8 cellular contexts compared by ENCODE assay signal in genomic region chr7:134780166-134780853, GRCh38. TPM values are rescaled to one million over a fixed set of nuclear protein-coding genes. Genes with fewer than 3 reads are reported as not detected.
A peak's percentile ranks its signal among the peaks of the same experiment; 100 is the strongest.
DNase-seq lines count a peak whose midpoint lies in the region; ATAC-seq and TF ChIP-seq lines count a peak whose summit lies in the region.
"Had no signal": no experiment of that assay in that cellular context is flagged by ENCODE, and none has a peak within 500 bp of the region (broad histone marks: within the 10 kb centered on the region; RNA-seq: fewer than 3 reads in every experiment).

No MANE protein-coding gene starts in this region.

- intact Hi-C loops in esophagus squamous epithelium (cut with DNase I): no loop called here
- intact Hi-C loops in uterus (cut with DNase I; ENCODE audit: low total_unique reads): no loop called here

- no peak for ATAC-seq in HG02763 (IDR thresholded peaks at IDR 0.05; ENCODE audit: unreplicated experiment)

- H3K4me3 ChIP-seq in SJCRH30 (peak overlapping the region; percentile 59), esophagus squamous epithelium (peak overlapping the region; percentile 30 to 64 (median 54)), muscle layer of colon (ENCODE audit: low read depth in 1 of 2, low read length in 2 of 2) (peak overlapping the region; percentile 75 to 82), uterus (peak overlapping the region; percentile 63 to 78)

- TF ChIP-seq CTCF in esophagus squamous epithelium (IDR thresholded peaks at IDR 0.05) (no peak), uterus (IDR thresholded peaks at IDR 0.05) (no peak)

- peaks cover 10% of the 10 kb centered on the region; the same call in 1 of the 2 replicates for H3K4me1 ChIP-seq in SJCRH30
- peaks cover 4 to 39% (median 6%) of the 10 kb centered on the region in 3 donors for H3K4me1 ChIP-seq in esophagus squamous epithelium
- peaks cover 32% of the 10 kb centered on the region for H3K4me1 ChIP-seq in muscle layer of colon (ENCODE audit: insufficient read depth, low read length)
- peaks cover 0 to 5% of the 10 kb centered on the region in 2 donors for H3K4me1 ChIP-seq in uterus

- H3K9ac ChIP-seq in muscle layer of colon (ENCODE audit: low read length): peak overlapping the region; percentile 88

- H3K36me3 ChIP-seq in SJCRH30: no peaks in the 10 kb centered on the region
- H3K36me3 ChIP-seq in esophagus squamous epithelium: no peaks in the 10 kb centered on the region
- peaks cover 8% of the 10 kb centered on the region for H3K36me3 ChIP-seq in muscle layer of colon (ENCODE audit: insufficient read depth, low read length)
- H3K36me3 ChIP-seq in uterus: no peaks in the 10 kb centered on the region

- TF ChIP-seq POLR2A in esophagus squamous epithelium (IDR thresholded peaks at IDR 0.05) (peak in 1 of 4 donors; percentile 8), uterus (IDR thresholded peaks at IDR 0.05) (peak in 1 of 2 donors; percentile 20)

- WGBS in esophagus squamous epithelium, 2 donors: 16 to 18% methylated on average over 5 of the region's 5 CpGs

- H3K27ac ChIP-seq in SJCRH30 (no peak overlapping the region; the same call in 1 of the 2 replicates), esophagus squamous epithelium (peak overlapping the region; percentile 63 to 90 (median 87)), muscle layer of colon (ENCODE audit: low read depth, low read length) (peak overlapping the region; percentile 97), uterus (peak overlapping the region; percentile 90 to 96)

- H3K27me3 ChIP-seq in SJCRH30: no peaks in the 10 kb centered on the region
- no peaks in the 10 kb centered on the region for H3K27me3 ChIP-seq in esophagus squamous epithelium
- H3K27me3 ChIP-seq in muscle layer of colon (ENCODE audit: control insufficient read depth in 1 of 2, insufficient read depth in 2 of 2, low read length in 2 of 2): no peaks in the 10 kb centered on the region
- no peaks in the 10 kb centered on the region for H3K27me3 ChIP-seq in uterus

- H3K9me3 ChIP-seq in SJCRH30 (replicated peaks) (no peaks in the 10 kb centered on the region), esophagus squamous epithelium (no peaks in the 10 kb centered on the region), muscle layer of colon (ENCODE audit: low read length) (no peaks in the 10 kb centered on the region), uterus (no peaks in the 10 kb centered on the region)

- peak in 1 of 2 experiments; percentile 17 for DNase-seq in SJCRH30
- no peak for DNase-seq in esophagus squamous epithelium (lab: John Stamatoyannopoulos, UW)
- no peak for DNase-seq in uterus
- no peak for DNase-seq in stimulated activated CD4-positive, alpha-beta T cell treated with anti-CD3 and anti-CD28 coated beads, Interleukin-4, amount 100 ng/mL, for 4 hours
- no peak for DNase-seq in AG08395 (ENCODE audit: low spot score)
- DNase-seq: NCI-H2107 had no signal

RNA-seq across cellular contexts. Expression of gene CALD1, which starts 0.9 kb away (rescaled TPM):
- total RNA-seq in SJCRH30 (2014; rRNA removed; shearing (Covaris generic)): 102 and 113 TPM in 2 replicates
- 100 to 1,000 TPM in 2 of 4 donors, 10 to 100 TPM in 2; 32.3 to 462 (median 98.4) TPM for total RNA-seq in esophagus squamous epithelium
- total RNA-seq in uterus: 1,000 to 10,000 TPM in 1 of 4 donors, 100 to 1,000 TPM in 3; 351 to 1,046 (median 551) TPM
